Comparison of ENCODE assay signal across 26 cellular contexts in the genomic region with DNA sequence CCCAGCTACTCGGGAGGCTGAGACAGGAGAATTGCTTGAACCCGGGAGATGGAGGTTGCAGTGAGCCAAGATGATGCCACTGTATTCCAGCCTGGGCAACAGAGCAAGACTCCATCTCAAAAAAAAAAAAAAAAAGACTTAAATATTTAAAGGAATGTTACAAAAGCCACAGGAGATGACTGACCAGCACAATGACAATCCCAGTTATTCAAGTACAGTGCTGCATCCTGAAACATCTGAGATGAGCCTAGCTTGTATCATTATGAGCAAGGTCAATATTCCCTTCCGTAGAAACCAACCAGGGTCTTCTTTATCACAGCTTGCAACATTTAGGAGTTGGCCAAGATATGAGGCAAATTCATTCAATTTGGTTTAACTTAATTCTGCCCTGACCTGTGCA. TPM values are rescaled to one million over a fixed set of nuclear protein-coding genes. Genes with fewer than 3 reads are reported as not detected.
"Had no signal": no experiment of that assay in that cellular context is flagged by ENCODE, and none has a peak within 500 bp of the region (broad histone marks: within the 10 kb centered on the region; RNA-seq: fewer than 3 reads in every experiment).

No MANE protein-coding gene starts in this region.

- H3K27me3 ChIP-seq: ascending aorta had no signal

- H3K4me3 ChIP-seq: ascending aorta had no signal

- H3K27ac ChIP-seq: ascending aorta, VCaP had no signal

- H3K9me3 ChIP-seq: ascending aorta had no signal

- DNase-seq: activated B cell treated with CpG ODN at 0.5 μM for 24 hours; activated CD4-positive, alpha-beta memory T cell treated with anti-CD3 and anti-CD28 coated beads, Interleukin-2, amount 10 ng/mL, durations not matched to agents 7 days and 5 days; activated CD4-positive, alpha-beta T cell treated with anti-CD3 and anti-CD28 coated beads for 4 hours; activated CD4-positive, alpha-beta T cell treated with anti-CD3 and anti-CD28 coated beads, Interleukin-2, amount 10 ng/mL, durations not matched to agents 24 days and 14 days; activated CD4-positive, alpha-beta T cell treated with anti-CD3 and anti-CD28 coated beads, Interleukin-2, amount 50 U/mL, for 48 hours; activated CD4-positive, CD25-positive, alpha-beta regulatory T cell treated with anti-CD3 and anti-CD28 coated beads, Interleukin-2, amount 50 U/mL, for 72 hours; activated CD8-positive, alpha-beta memory T cell treated with anti-CD3 and anti-CD28 coated beads for 24 hours; activated CD8-positive, alpha-beta memory T cell treated with anti-CD3 and anti-CD28 coated beads, Interleukin-2, amount 10 ng/mL, durations not matched to agents 7 days and 5 days; activated CD8-positive, alpha-beta memory T cell treated with anti-CD3 and anti-CD28 coated beads, Interleukin-2, amount 50 U/mL, for 48 hours; activated CD8-positive, alpha-beta T cell treated with anti-CD3 and anti-CD28 coated beads, Interleukin-2, amount 10 ng/mL, durations not matched to agents 7 days and 5 days; activated effector memory CD4-positive, alpha-beta T cell treated with Interleukin-2 at 50 U/mL for 16 hours; activated gamma-delta T cell; activated naive CD4-positive, alpha-beta T cell treated with anti-CD3 and anti-CD28 coated beads, Interleukin-2, amount 10 ng/mL, durations not matched to agents 7 days and 5 days; activated naive CD4-positive, alpha-beta T cell treated with Interleukin-2 at 50 U/mL for 16 hours; activated naive CD8-positive, alpha-beta T cell treated with anti-CD3 and anti-CD28 coated beads, Interleukin-2, amount 10 ng/mL, durations not matched to agents 7 days and 5 days; activated naive CD8-positive, alpha-beta T cell treated with anti-CD3 and anti-CD28 coated beads, Interleukin-2, amount 50 U/mL, for 24 hours; activated T-cell treated with anti-CD3 and anti-CD28 coated beads, Interleukin-2, amount 50 U/mL, for 24 hours; activated T-cell treated with anti-CD3 and anti-CD28 coated beads, Interleukin-2, amount 50 U/mL, for 48 hours; amygdala; anterior cingulate cortex; central memory CD4-positive, alpha-beta T cell; T-helper 2 cell; T-helper 9 cell had no signal

- ATAC-seq: activated CD8-positive, alpha-beta memory T cell treated with anti-CD3 and anti-CD28 coated beads, Interleukin-2, amount 10 ng/mL, durations not matched to agents 7 days and 5 days; activated CD8-positive, alpha-beta T cell treated with anti-CD3 and anti-CD28 coated beads, Interleukin-2, amount 10 ng/mL, durations not matched to agents 7 days and 5 days; activated naive CD8-positive, alpha-beta T cell treated with anti-CD3 and anti-CD28 coated beads, Interleukin-2, amount 50 U/mL, for 24 hours had no signal

- H3K36me3 ChIP-seq: ascending aorta had no signal

RNA-seq across cellular contexts. Expression of gene LNX1, which starts 38.6 kb away (rescaled TPM):
- total RNA-seq: activated B cell treated with CpG ODN at 0.5 μM for 24 hours; activated CD4-positive, alpha-beta memory T cell treated with anti-CD3 and anti-CD28 coated beads, Interleukin-2, amount 10 ng/mL, durations not matched to agents 7 days and 5 days; activated CD4-positive, alpha-beta T cell treated with anti-CD3 and anti-CD28 coated beads, Interleukin-2, amount 10 ng/mL, durations not matched to agents 24 days and 14 days; activated CD8-positive, alpha-beta memory T cell treated with anti-CD3 and anti-CD28 coated beads, Interleukin-2, amount 10 ng/mL, durations not matched to agents 7 days and 5 days; activated CD8-positive, alpha-beta T cell treated with anti-CD3 and anti-CD28 coated beads, Interleukin-2, amount 10 ng/mL, durations not matched to agents 7 days and 5 days; activated naive CD8-positive, alpha-beta T cell treated with anti-CD3 and anti-CD28 coated beads, Interleukin-2, amount 10 ng/mL, durations not matched to agents 7 days and 5 days; activated T-helper 2 cell treated with anti-CD3 and anti-CD28 coated beads, Interferon-gamma antibody, Interleukin-2, Interleukin-4, amounts not matched to agents 10 μg/mL and 5 μg/mL and 100 μg/mL, durations not matched to agents 14 hours and 24 hours and 36 hours had no signal
